20 cellular contexts compared by ENCODE assay signal in the genomic region with DNA sequence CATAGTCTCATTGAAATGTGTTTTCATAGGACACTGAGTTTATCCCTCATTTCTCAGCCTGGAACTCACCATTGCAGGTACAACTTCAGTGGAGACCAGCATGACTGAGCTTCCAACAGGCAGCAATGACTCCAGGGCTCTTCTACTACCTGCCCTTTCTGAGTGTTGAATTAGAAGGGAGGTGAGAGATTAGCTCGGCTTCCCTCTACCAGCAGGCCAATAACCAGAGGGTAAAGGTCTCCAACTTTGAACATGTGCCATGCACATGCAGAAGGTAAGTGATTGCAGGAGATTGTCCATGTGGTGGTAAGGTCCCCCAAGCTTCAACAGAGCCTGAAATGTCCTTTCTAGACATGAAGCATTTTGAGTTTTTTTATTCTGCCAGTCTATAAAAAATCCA.
"Had no signal": no experiment of that assay in that cellular context is flagged by ENCODE, and none has a peak within 500 bp of the region (broad histone marks: within the 10 kb centered on the region; RNA-seq: fewer than 3 reads in every experiment).

No MANE protein-coding gene starts in this region.

- H3K27me3 Mint-ChIP-seq: activated naive CD4-positive, alpha-beta T cell treated with anti-CD3 and anti-CD28 coated beads, Interleukin-2, amount 50 U/mL, for 24 hours had no signal

- H3K4me3 ChIP-seq: body of pancreas, esophagus muscularis mucosa, ovary, psoas muscle, right atrium auricular region, upper lobe of left lung had no signal

- H3K27ac ChIP-seq: esophagus muscularis mucosa, ovary, psoas muscle, right atrium auricular region, upper lobe of left lung had no signal

- ATAC-seq: body of pancreas; effector memory CD8-positive, alpha-beta T cell; left ventricle myocardium superior; naive thymus-derived CD8-positive, alpha-beta T cell; psoas muscle; WTC11 had no signal

- H3K4me1 Mint-ChIP-seq: WTC11 had no signal

- H3K36me3 Mint-ChIP-seq: activated naive CD4-positive, alpha-beta T cell treated with anti-CD3 and anti-CD28 coated beads, Interleukin-2, amount 50 U/mL, for 24 hours; WTC11 had no signal

- H3K9me3 ChIP-seq: body of pancreas, esophagus muscularis mucosa, ovary, psoas muscle, right atrium auricular region, upper lobe of left lung had no signal

- H3K4me1 ChIP-seq: body of pancreas, right atrium auricular region had no signal

- H3K9me3 Mint-ChIP-seq: activated naive CD4-positive, alpha-beta T cell treated with anti-CD3 and anti-CD28 coated beads, Interleukin-2, amount 50 U/mL, for 24 hours; effector memory CD8-positive, alpha-beta T cell; naive thymus-derived CD8-positive, alpha-beta T cell had no signal

- H3K27me3 ChIP-seq: body of pancreas, esophagus muscularis mucosa, ovary, right atrium auricular region, upper lobe of left lung had no signal

- H3K4me3 Mint-ChIP-seq: activated naive CD4-positive, alpha-beta T cell treated with anti-CD3 and anti-CD28 coated beads, Interleukin-2, amount 50 U/mL, for 24 hours; effector memory CD8-positive, alpha-beta T cell; naive thymus-derived CD8-positive, alpha-beta T cell; WTC11 had no signal

- H3K27ac Mint-ChIP-seq: activated naive CD4-positive, alpha-beta T cell treated with anti-CD3 and anti-CD28 coated beads, Interleukin-2, amount 50 U/mL, for 24 hours; effector memory CD8-positive, alpha-beta T cell; WTC11 had no signal

- DNase-seq: activated gamma-delta T cell treated with Interleukin-2 at 50 U/mL for 16 hours; activated T-cell treated with anti-CD3 and anti-CD28 coated beads, Interleukin-2, amount 50 U/mL, for 1 hour; anterior cingulate cortex; body of pancreas; effector memory CD8-positive, alpha-beta T cell; glutamatergic neuron; hippocampal formation; kidney glomerular epithelial cell; left ventricle myocardium superior; mesenchymal stem cell; naive thymus-derived CD8-positive, alpha-beta T cell; ovary; psoas muscle; stimulated activated CD4-positive, alpha-beta T cell treated with anti-CD3 and anti-CD28 coated beads, Interleukin-12 subunit alpha, Interleukin-12 subunit beta, amount 100 ng/mL, for 4 hours; T-helper 9 cell; upper lobe of left lung had no signal

- H3K36me3 ChIP-seq: esophagus muscularis mucosa, ovary, right atrium auricular region, upper lobe of left lung had no signal
